In genomic region chr9:130040901-130041647, GRCh38 we compare ENCODE assay signal across 7 cellular contexts. TPM values are rescaled to one million over a fixed set of nuclear protein-coding genes. Genes with fewer than 3 reads are reported as not detected.
A peak's percentile ranks its signal among the peaks of the same experiment; 100 is the strongest.
DNase-seq lines count a peak whose midpoint lies in the region; ATAC-seq lines count a peak whose summit lies in the region.

No MANE protein-coding gene starts in this region.

- H3K9ac ChIP-seq in HUES6 (ENCODE audit: low read length): no peak overlapping the region
- peak overlapping the region; percentile 65 for H3K9ac ChIP-seq in iPS-18a (ENCODE audit: low read length)
- peak overlapping the region; percentile 94 for H3K9ac ChIP-seq in stomach smooth muscle (ENCODE audit: low read length in 2 of 2)

- H3K27me3 ChIP-seq in HUES6 (ENCODE audit: control insufficient read depth, insufficient read depth, low read length) (peaks cover 5% of the 10 kb centered on the region; the same call in 1 of the 2 replicates), iPS-18a (ENCODE audit: control insufficient read depth, insufficient read depth, low read length) (peaks cover 27% of the 10 kb centered on the region), stomach smooth muscle (ENCODE audit: control insufficient read depth in 1 of 2, insufficient read depth in 2 of 2, low read length in 2 of 2) (no peaks in the 10 kb centered on the region)

- DNase-seq in activated T-cell treated with anti-CD3 and anti-CD28 coated beads, Interleukin-2, amount 50 U/mL, for 72 hours: peak in 1 of 2 donors; percentile 34
- DNase-seq in NCI-H82 (lab: John Stamatoyannopoulos, UW): no peak
- no peak for DNase-seq in activated CD4-positive, CD25-positive, alpha-beta regulatory T cell treated with anti-CD3 and anti-CD28 coated beads, Interleukin-2, amount 50 U/mL, for 72 hours
- no peak for DNase-seq in HPDE6-E6E7 (ENCODE audit: extremely low spot score)

- H3K4me3 Mint-ChIP-seq in activated T-cell treated with anti-CD3 and anti-CD28 coated beads, Interleukin-2, amount 50 U/mL, for 72 hours: peak overlapping the region; percentile 93 to 100

- H3K36me3 Mint-ChIP-seq in activated T-cell treated with anti-CD3 and anti-CD28 coated beads, Interleukin-2, amount 50 U/mL, for 72 hours (ENCODE audit: insufficient read depth in 2 of 2): peaks cover 19 to 29% of the 10 kb centered on the region in 2 donors

- H3K27ac ChIP-seq in HUES6 (ENCODE audit: low read depth, low read length) (no peak overlapping the region), iPS-18a (ENCODE audit: low read length) (no peak overlapping the region), stomach smooth muscle (ENCODE audit: low read length) (peak overlapping the region; percentile 92)

- H3K27me3 Mint-ChIP-seq in activated T-cell treated with anti-CD3 and anti-CD28 coated beads, Interleukin-2, amount 50 U/mL, for 72 hours (ENCODE audit: low read depth): no peaks in the 10 kb centered on the region

- H3K4me3 ChIP-seq in HUES6 (ENCODE audit: low read depth, low read length) (peak overlapping the region; percentile 83), iPS-18a (ENCODE audit: low read length) (peak overlapping the region; percentile 91), stomach smooth muscle (ENCODE audit: low read length in 2 of 2) (peak overlapping the region; percentile 92 to 96)

- H3K9me3 Mint-ChIP-seq in activated T-cell treated with anti-CD3 and anti-CD28 coated beads, Interleukin-2, amount 50 U/mL, for 72 hours: no peaks in the 10 kb centered on the region

- H3K36me3 ChIP-seq in HUES6 (ENCODE audit: control insufficient read depth, insufficient read depth, low read length) (no peaks in the 10 kb centered on the region), iPS-18a (ENCODE audit: control insufficient read depth, low read depth, low read length) (no peaks in the 10 kb centered on the region), stomach smooth muscle (ENCODE audit: control insufficient read depth in 2 of 2, insufficient read depth in 2 of 2, low read length in 2 of 2) (no peaks in the 10 kb centered on the region)

- H3K9me3 ChIP-seq in HUES6 (ENCODE audit: control insufficient read depth, insufficient read depth, low read depth, low read length): no peaks in the 10 kb centered on the region
- no peaks in the 10 kb centered on the region for H3K9me3 ChIP-seq in iPS-18a (ENCODE audit: control insufficient read depth, low read depth, low read length)
- no peaks in the 10 kb centered on the region for H3K9me3 ChIP-seq in stomach smooth muscle (ENCODE audit: control insufficient read depth in 2 of 2, low read length in 2 of 2)

- H3K27ac Mint-ChIP-seq in activated T-cell treated with anti-CD3 and anti-CD28 coated beads, Interleukin-2, amount 50 U/mL, for 72 hours: peak overlapping the region; percentile 98

- H3K4me1 Mint-ChIP-seq in activated T-cell treated with anti-CD3 and anti-CD28 coated beads, Interleukin-2, amount 50 U/mL, for 72 hours (ENCODE audit: low read depth): peaks cover 70% of the 10 kb centered on the region

- no peak for ATAC-seq in activated T-cell treated with anti-CD3 and anti-CD28 coated beads, Interleukin-2, amount 50 U/mL, for 72 hours (replicated peaks in 1 of 2)

- H3K4me1 ChIP-seq in HUES6 (ENCODE audit: control insufficient read depth, insufficient read depth, low read length) (peaks cover 14% of the 10 kb centered on the region), iPS-18a (ENCODE audit: control insufficient read depth, low read depth, low read length) (peaks cover 14% of the 10 kb centered on the region), stomach smooth muscle (ENCODE audit: control insufficient read depth, insufficient read depth, low read length) (peaks cover 21% of the 10 kb centered on the region)

RNA-seq across cellular contexts. Expression of gene FNBP1, which starts 1.9 kb away (rescaled TPM):
- total RNA-seq in activated T-cell treated with anti-CD3 and anti-CD28 coated beads, Interleukin-2, amount 50 U/mL, for 72 hours: 100 to 1,000 TPM; 301 to 323 TPM

RNA-seq across cellular contexts. Expression of gene GPR107, which starts 12.6 kb away (rescaled TPM):
- total RNA-seq in activated T-cell treated with anti-CD3 and anti-CD28 coated beads, Interleukin-2, amount 50 U/mL, for 72 hours: 10 to 100 TPM; 27.3 to 31.7 TPM
